Comparison of ENCODE assay signal across 12 cellular contexts in the genomic region with DNA sequence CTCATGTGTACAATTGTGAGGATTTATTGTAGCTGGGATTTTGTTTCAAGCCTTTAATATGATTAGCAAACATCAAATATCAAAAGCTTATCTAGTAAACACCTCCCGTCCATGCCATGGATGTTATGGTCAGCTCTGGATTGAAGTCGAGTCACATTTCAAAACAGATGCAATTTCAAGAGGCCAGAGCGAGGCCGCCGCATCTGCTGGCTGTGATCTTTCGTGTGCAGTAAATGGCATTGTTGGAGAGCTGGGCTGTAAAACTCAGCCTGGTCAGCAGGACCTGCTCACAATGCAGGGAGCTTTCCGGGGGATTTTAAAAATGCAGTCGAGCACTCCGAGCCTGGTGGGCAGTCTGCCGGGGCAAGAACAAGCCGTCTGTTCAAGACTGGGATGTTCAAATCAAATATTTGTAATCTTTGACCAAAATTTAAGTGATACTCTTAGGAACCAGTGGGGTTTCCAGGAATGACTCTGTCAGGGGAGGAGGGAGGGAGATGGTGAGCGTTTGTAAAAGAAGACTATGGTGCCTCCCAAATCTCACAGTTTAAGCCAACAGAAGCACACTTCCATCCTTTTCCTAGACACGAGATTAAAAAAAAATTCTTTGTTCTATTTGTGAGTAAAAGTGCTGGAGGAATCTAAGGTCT.
"Had no signal": no experiment of that assay in that cellular context is flagged by ENCODE, and none has a peak within 500 bp of the region (broad histone marks: within the 10 kb centered on the region; RNA-seq: fewer than 3 reads in every experiment).

No MANE protein-coding gene starts in this region.

- H3K4me3 ChIP-seq: breast epithelium, esophagus squamous epithelium, transverse colon had no signal

- DNase-seq: activated CD4-positive, alpha-beta memory T cell treated with anti-CD3 and anti-CD28 coated beads for 36 hours; activated gamma-delta T cell; activated naive CD8-positive, alpha-beta T cell treated with anti-CD3 and anti-CD28 coated beads for 36 hours; activated T-cell treated with anti-CD3 and anti-CD28 coated beads, Interleukin-2, amount 50 U/mL, for 48 hours; esophagus squamous epithelium; foreskin fibroblast; kidney; naive thymus-derived CD4-positive, alpha-beta T cell; T-cell; T1000; transverse colon had no signal

- FAIRE-seq: kidney had no signal

- H3K27ac ChIP-seq: breast epithelium, esophagus squamous epithelium, transverse colon had no signal

- H3K36me3 ChIP-seq: breast epithelium, esophagus squamous epithelium, transverse colon had no signal

- ATAC-seq: naive thymus-derived CD4-positive, alpha-beta T cell; T-cell had no signal

- H3K9me3 ChIP-seq: breast epithelium, esophagus squamous epithelium, transverse colon had no signal

- H3K4me1 ChIP-seq: breast epithelium, esophagus squamous epithelium, transverse colon had no signal
